In genomic region chr19:13153627-13154240, GRCh38 we compare ENCODE assay signal across 1 cellular context.
TF ChIP-seq lines count a peak whose summit lies in the region.

No MANE protein-coding gene starts in this region.

TF ChIP-seq in K562, 482 proteins besides CTCF, POLR2A, EP300 and RAD21 (continued from another document and continues in another):
- TF ChIP-seq USF1 (CRISPR knock-in tag; IDR thresholded peaks at IDR 0.05) (no peak), MTA1 (IDR thresholded peaks at IDR 0.05; ENCODE audit: borderline replicate concordance) (peak; percentile 75; the same call in 1 of the 2 replicates), ARNT (IDR thresholded peaks at IDR 0.05) (no peak), BCLAF1 (IDR thresholded peaks at IDR 0.05; ENCODE audit: borderline replicate concordance in 1 of 2, control insufficient read depth in 1 of 2, low read depth in 2 of 2, low read length in 1 of 2) (0 out of 4 replicates have a peak, but pooled peaks of 1 of the 2 experiments have one; percentile 26), CREM (IDR thresholded peaks at IDR 0.05; ENCODE audit: low read depth) (peak; percentile 86), HCFC1 (IDR thresholded peaks at IDR 0.05; ENCODE audit: low read depth, low read length) (0 out of 2 replicates have a peak, but pooled peaks have one; percentile 29), TFAP4 (CRISPR knock-in tag; IDR thresholded peaks at IDR 0.05; ENCODE audit: borderline replicate concordance) (no peak; the same call in 1 of the 2 replicates), SLC30A9 (CRISPR knock-in tag; IDR thresholded peaks at IDR 0.05) (no peak), SMARCA5 (IDR thresholded peaks at IDR 0.05) (no peak), IFI16 (CRISPR knock-in tag; IDR thresholded peaks at IDR 0.05) (no peak), PRPF4 (IDR thresholded peaks at IDR 0.05; ENCODE audit: insufficient read depth, low read depth, low read length, poor library complexity, severe bottlenecking) (peak; percentile 91), TCF7 (IDR thresholded peaks at IDR 0.05; ENCODE audit: borderline replicate concordance) (no peak), ZBTB11 (CRISPR knock-in tag; IDR thresholded peaks at IDR 0.05) (peak in 1 of 3 experiments; percentile 45; a peak in 1 of 6 replicates), NR4A1 (CRISPR knock-in tag; IDR thresholded peaks at IDR 0.05) (no peak), NR4A1 (tag; IDR thresholded peaks at IDR 0.05) (no peak), MITF (IDR thresholded peaks at IDR 0.05) (no peak), ZFPM2 (CRISPR knock-in tag; IDR thresholded peaks at IDR 0.05) (no peak), RERE (CRISPR knock-in tag; IDR thresholded peaks at IDR 0.05; ENCODE audit: borderline replicate concordance) (no peak), GABPA (tag; conservative IDR thresholded peaks at IDR 0.05; ENCODE audit: low read depth) (no peak), POLR2G (IDR thresholded peaks at IDR 0.05; ENCODE audit: low read depth, low read length) (peak; percentile 73), NEUROD1 (IDR thresholded peaks at IDR 0.05; ENCODE audit: borderline replicate concordance, low read depth, low read length, partially characterized antibody) (no peak), DDX20 (tag; IDR thresholded peaks at IDR 0.05; ENCODE audit: low read depth) (no peak), GTF2A2 (tag; IDR thresholded peaks at IDR 0.05) (no peak), MTA3 (IDR thresholded peaks at IDR 0.05; ENCODE audit: borderline replicate concordance) (peak; percentile 5; the same call in 1 of the 2 replicates), CHD1 (IDR thresholded peaks at IDR 0.05; ENCODE audit: low read length) (peak; percentile 65), MYC (IDR thresholded peaks at IDR 0.05; ENCODE audit: low read depth, low read length) (peak; percentile 19; the same call in 1 of the 2 replicates), MYC (CRISPR knock-in tag; IDR thresholded peaks at IDR 0.05; ENCODE audit: borderline replicate concordance, low read depth) (no peak; the same call in 1 of the 2 replicates), GTF2B (IDR thresholded peaks at IDR 0.05; ENCODE audit: extremely low read depth, insufficient read length) (no peak), U2AF1 (optimal IDR thresholded peaks at IDR 0.05; ENCODE audit: low read depth, low read length) (peak; percentile 25), U2AF2 (optimal IDR thresholded peaks at IDR 0.05; ENCODE audit: low read depth, low read length) (no peak), MLLT1 (IDR thresholded peaks at IDR 0.05) (peak; percentile 94 to 98), NKRF (IDR thresholded peaks at IDR 0.05; ENCODE audit: borderline replicate concordance) (peak; percentile 35; the same call in 1 of the 2 replicates), NFRKB (IDR thresholded peaks at IDR 0.05; ENCODE audit: low read depth) (no peak), ZEB2 (IDR thresholded peaks at IDR 0.05) (no peak), RBBP5 (IDR thresholded peaks at IDR 0.05; ENCODE audit: borderline replicate concordance, insufficient read depth, low read length, poor library complexity, severe bottlenecking) (peak; percentile 75), KLF1 (tag; IDR thresholded peaks at IDR 0.05) (no peak), TEAD2 (tag; IDR thresholded peaks at IDR 0.05) (no peak), ETV6 (IDR thresholded peaks at IDR 0.05; ENCODE audit: borderline replicate concordance in 1 of 2, low read depth in 2 of 2, low read length in 1 of 2) (no peak), ETV6 (CRISPR knock-in tag; IDR thresholded peaks at IDR 0.05; ENCODE audit: borderline replicate concordance) (0 out of 2 replicates have a peak, but pooled peaks have one; percentile 77), TOE1 (IDR thresholded peaks at IDR 0.05; ENCODE audit: borderline replicate concordance) (no peak), TOE1 (CRISPR knock-in tag; IDR thresholded peaks at IDR 0.05; ENCODE audit: borderline replicate concordance, low read depth) (no peak), SRSF7 (optimal IDR thresholded peaks at IDR 0.05; ENCODE audit: low read depth, low read length) (peak; percentile 92), PML (IDR thresholded peaks at IDR 0.05; ENCODE audit: low read length) (peak; percentile 7; the same call in 1 of the 2 replicates), SAFB (IDR thresholded peaks at IDR 0.05; ENCODE audit: borderline replicate concordance, low read depth, low read length) (peak; percentile 79), SMAD4 (CRISPR knock-in tag; conservative IDR thresholded peaks at IDR 0.05) (no peak), L3MBTL2 (IDR thresholded peaks at IDR 0.05) (no peak)
